In the genomic region with DNA sequence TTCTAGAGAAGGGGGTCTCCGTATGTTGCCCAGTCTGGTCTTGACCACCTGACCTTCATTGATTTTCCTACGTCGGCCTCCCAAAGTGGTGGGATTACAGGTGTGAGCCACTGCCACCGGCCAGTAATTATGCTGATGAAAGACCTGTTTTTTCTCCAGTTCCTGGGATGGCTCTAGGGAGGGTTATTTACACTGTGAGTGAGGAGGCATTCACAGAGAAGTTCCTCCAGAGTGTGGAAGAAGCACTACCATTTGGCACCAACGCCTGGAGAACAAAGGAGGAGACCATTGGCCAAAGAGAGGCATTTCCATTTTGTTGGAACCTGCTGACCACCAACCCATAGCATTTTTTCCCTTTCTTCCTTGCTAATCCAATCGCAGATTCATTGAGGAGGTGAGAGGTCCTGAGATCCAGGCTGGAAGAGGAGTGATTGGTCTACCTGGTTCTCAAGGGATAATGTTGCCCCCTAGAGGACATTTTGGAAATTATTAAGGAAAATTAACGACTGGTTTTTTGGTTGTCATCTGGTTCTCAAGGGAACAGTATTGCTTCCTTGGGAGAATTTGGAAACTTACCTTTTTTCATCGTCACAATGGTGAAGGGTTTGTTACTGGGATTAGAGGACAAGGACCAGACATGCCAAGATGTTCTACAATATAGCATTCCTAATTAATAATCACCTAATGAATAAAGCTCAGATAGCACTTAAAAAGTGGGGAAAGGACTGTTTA, we compare ENCODE assay signal across 8 cellular contexts. TPM values are rescaled to one million over a fixed set of nuclear protein-coding genes. Genes with fewer than 3 reads are reported as not detected.
DNase-seq lines count a peak whose midpoint lies in the region; ATAC-seq and TF ChIP-seq lines count a peak whose summit lies in the region.

No MANE protein-coding gene starts in this region.

- H3K4me3 Mint-ChIP-seq in T-cell (no peak overlapping the region), nephron progenitor cell (no peak overlapping the region)

- H3K4me2 ChIP-seq in fibroblast of lung (ENCODE audit: extremely low read depth, insufficient read depth, low read length): no peak overlapping the region

- POLR2A ChIA-PET in A673 (lab: Charles Lee; ENCODE audit: low non-redundant PET): no interaction called here
- POLR2A ChIA-PET in T-cell (lab: Charles Lee): interaction anchor here in 1 of 2 donors (0.5 kb wide), 1 partner anchor 27 kb away, joined by 4 read pairs; no protein-coding TSS in a partner anchor

- no TSS peak for BruUV-seq in A673 (replicated peaks; lab: Mats Ljungman, UMichigan)

- no peaks in the 10 kb centered on the region for H3K9me3 ChIP-seq in A673 (ENCODE audit: low read depth, low read length, poor library complexity, severe bottlenecking)
- H3K9me3 ChIP-seq in fibroblast of lung (ENCODE audit: control insufficient read depth, insufficient read depth, low read depth, low read length): no peaks in the 10 kb centered on the region

- peaks cover under 1 to 8% (median 6%) of the 10 kb centered on the region in 3 donors for H3K4me1 Mint-ChIP-seq in T-cell
- H3K4me1 Mint-ChIP-seq in nephron progenitor cell: peaks cover 18% of the 10 kb centered on the region

- no peak overlapping the region for H3K9ac ChIP-seq in fibroblast of lung (ENCODE audit: insufficient read depth, low read length)

- CTCF ChIA-PET in A673 (lab: Charles Lee) (interaction anchor here (0.6 to 0.8 kb wide), 3 partner anchors 45 to 112 kb away, joined by 3 to 8 read pairs (median 3); no protein-coding TSS in a partner anchor), T-cell (lab: Charles Lee) (interaction anchor here (0.5 to 1.8 kb wide), 15 partner anchors 11 to 366 kb away, joined by 3 to 16 read pairs (median 3); partner anchors contain the start of gene ZC3H4 (in 1 of the 2))

- no peaks in the 10 kb centered on the region for H3K79me2 ChIP-seq in fibroblast of lung (ENCODE audit: control insufficient read depth, insufficient read depth, low read length)

- intact Hi-C loops in A673 (cut with micrococcal nuclease; ENCODE audit: unreplicated experiment): loop anchor here (1.0 kb wide), 3 partner anchors 46 to 112 kb away; no protein-coding TSS in a partner anchor

- H3K4me1 ChIP-seq in A673 (ENCODE audit: insufficient read depth, low read length, poor library complexity, severe bottlenecking) (no peaks in the 10 kb centered on the region), fibroblast of lung (ENCODE audit: control insufficient read depth, extremely low read depth, insufficient read depth, low read length) (peaks cover 4% of the 10 kb centered on the region)

- H3K4me3 ChIP-seq in A673 (ENCODE audit: low read depth, low read length, poor library complexity, severe bottlenecking) (no peak overlapping the region), GM12864 (ENCODE audit: low read depth, low read length) (no peak overlapping the region), fibroblast of lung (replicated peaks in 1 of 4; ENCODE audit: control extremely low read depth in 1 of 4, insufficient read depth in 1 of 4, low read depth in 3 of 4, low read length in 4 of 4) (no peak overlapping the region)

- TF ChIP-seq CTCF in A673 (conservative IDR thresholded peaks at IDR 0.05; ENCODE audit: low read depth, low read length) (peak; percentile 72), GM12864 (IDR thresholded peaks at IDR 0.05; ENCODE audit: low read depth, low read length, missing control alignments) (peak; percentile 58), fibroblast of lung (conservative IDR thresholded peaks at IDR 0.05 in 1 of 2, IDR thresholded peaks at IDR 0.05 in 1 of 2; ENCODE audit: low read depth in 1 of 2, low read length in 2 of 2) (peak; percentile 57 to 60), nephron progenitor cell (IDR thresholded peaks at IDR 0.05) (peak; percentile 69)

- H3K27me3 Mint-ChIP-seq in T-cell: peaks cover 0 to 2% of the 10 kb centered on the region in 2 donors
- peaks cover 8% of the 10 kb centered on the region for H3K27me3 Mint-ChIP-seq in nephron progenitor cell (ENCODE audit: low read depth, poor library complexity)

- H3K36me3 Mint-ChIP-seq in T-cell (peaks cover 6% of the 10 kb centered on the region), nephron progenitor cell (ENCODE audit: low read depth) (peaks cover 2% of the 10 kb centered on the region)

- H3K27me3 ChIP-seq in A673 (replicated peaks; ENCODE audit: insufficient read depth, low read depth, low read length, poor library complexity) (no peaks in the 10 kb centered on the region), fibroblast of lung (ENCODE audit: control insufficient read depth, insufficient read depth, low read length) (no peaks in the 10 kb centered on the region)

- DNase-seq in A673 (ENCODE audit: low spot score) (peak; percentile 86), GM12864 (ENCODE audit: low read depth) (no peak), NCI-H146 treated with DMSO at 0.1 percent for 48 hours (lab: John Stamatoyannopoulos, UW; ENCODE audit: unreplicated experiment) (peak; percentile 89), T-cell (peak in 6 of 34 experiments; percentile 7 to 32 (median 20)), fibroblast of lung (ENCODE audit: low read depth in 2 of 2) (peak; percentile 69 to 84), nephron progenitor cell (no peak), occipital lobe (lab: John Stamatoyannopoulos, UW) (no peak)

- no peak overlapping the region for H2AFZ ChIP-seq in fibroblast of lung (ENCODE audit: low read length)

- no peaks in the 10 kb centered on the region for H3K36me3 ChIP-seq in A673 (ENCODE audit: insufficient read depth, low read length, poor library complexity, severe bottlenecking)
- H3K36me3 ChIP-seq in fibroblast of lung (ENCODE audit: control insufficient read depth, insufficient read depth, low read length): no peaks in the 10 kb centered on the region

- no peaks in the 10 kb centered on the region for H4K20me1 ChIP-seq in fibroblast of lung (ENCODE audit: control insufficient read depth, extremely low read depth, insufficient read depth, low read length)

- no peak overlapping the region for H3K27ac ChIP-seq in A673 (ENCODE audit: low read depth, low read length, poor library complexity, severe bottlenecking)
- no peak overlapping the region for H3K27ac ChIP-seq in fibroblast of lung (ENCODE audit: insufficient read depth, low read length)

- H3K9me3 Mint-ChIP-seq in T-cell (no peaks in the 10 kb centered on the region), nephron progenitor cell (peaks cover 11% of the 10 kb centered on the region)

- ATAC-seq in T-cell (replicated peaks in 1 of 4) (peak; percentile 50 to 71 (median 63)), HG02938 (IDR thresholded peaks at IDR 0.05; ENCODE audit: unreplicated experiment) (no peak)

- H3K27ac Mint-ChIP-seq in T-cell: peak overlapping the region in 1 of 2 donors; percentile 29
- H3K27ac Mint-ChIP-seq in nephron progenitor cell: no peak overlapping the region

RNA-seq across cellular contexts. Expression of gene SAE1, which starts 5.5 kb away (rescaled TPM):
- total RNA-seq in A673 (2021) (302 and 314 TPM in 2 replicates), T-cell (10 to 100 TPM; 42.6 to 54.9 (median 44.0) TPM), fibroblast of lung (80.9 and 97.9 TPM in 2 replicates), occipital lobe (76.3 TPM)
- polyA plus RNA-seq in fibroblast of lung: 152 and 218 TPM in 2 replicates
- polyA plus RNA-seq in fibroblast of lung (2012): 123 and 184 TPM in 2 replicates
- polyA minus RNA-seq in fibroblast of lung (ENCODE audit: low replicate concordance): 69.5 and 81.7 TPM in 2 replicates

RNA-seq across cellular contexts. Expression of gene ZC3H4, which starts 11.5 kb away (rescaled TPM):
- 94.4 and 94.8 TPM in 2 replicates for total RNA-seq in A673 (2021)
- 10 to 100 TPM; 64.0 to 81.4 (median 72.3) TPM for total RNA-seq in T-cell
- total RNA-seq in fibroblast of lung: 9.0 and 13.5 TPM in 2 replicates
- 8.4 and 13.1 TPM in 2 replicates for polyA plus RNA-seq in fibroblast of lung
- polyA plus RNA-seq in fibroblast of lung (2012): 25.4 and 27.2 TPM in 2 replicates
- polyA minus RNA-seq in fibroblast of lung (ENCODE audit: low replicate concordance): 17.9 and 32.1 TPM in 2 replicates
- 11.2 TPM for total RNA-seq in occipital lobe

Comparison
In these comparisons a context has a peak if more than half of its experiments do, and no peak if none do; other contexts are left out.
1. DNase-seq: peak in A673 (single experiment), NCI-H146 treated with DMSO at 0.1 percent for 48 hours (single experiment) and fibroblast of lung (2 of 2); none in GM12864 (single experiment), nephron progenitor cell (single experiment) and occipital lobe (single experiment).
2. Peak in every context shown above with its lines, with median percentiles within 50 percentile points of each other: CTCF ChIP-seq.